8 cellular contexts compared by ENCODE assay signal in the genomic region with DNA sequence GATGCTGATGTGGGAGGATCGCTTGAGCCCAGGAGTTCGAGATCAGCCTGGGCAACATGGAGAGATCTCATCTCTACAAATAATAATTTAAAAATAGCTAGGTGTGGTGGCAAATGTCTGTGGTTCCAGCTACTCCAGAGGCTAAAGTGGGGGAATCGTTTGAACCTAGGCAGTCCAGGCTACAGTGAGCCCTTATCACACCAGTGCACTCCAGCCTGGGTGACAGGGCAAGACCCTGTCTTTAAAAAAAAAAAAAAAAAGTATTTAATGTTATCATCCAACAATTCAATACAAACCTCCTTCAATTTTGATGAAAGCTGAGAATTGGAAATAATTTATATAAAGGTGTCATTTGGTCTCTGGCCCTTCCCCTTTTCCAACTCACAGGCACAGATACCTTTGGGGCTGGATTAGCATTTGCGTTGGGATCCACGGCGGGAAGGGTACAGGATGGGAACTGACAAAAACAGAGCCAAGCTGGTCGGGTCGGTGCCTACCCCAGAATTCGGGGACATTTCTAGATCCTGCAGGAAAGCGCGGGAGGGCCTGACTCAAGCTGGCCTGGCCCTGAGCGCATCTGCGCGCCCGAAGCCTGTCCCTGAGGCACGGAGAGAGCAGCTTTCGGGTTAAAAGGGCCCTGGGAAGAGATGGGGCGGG. TPM values are rescaled to one million over a fixed set of nuclear protein-coding genes. Genes with fewer than 3 reads are reported as not detected.
DNase-seq lines count a peak whose midpoint lies in the region; ATAC-seq and TF ChIP-seq lines count a peak whose summit lies in the region.

No MANE protein-coding gene starts in this region.

- POLR2A ChIA-PET in AG04449 (lab: Yijun Ruan, JAX): no interaction called here

- peak overlapping the region; percentile 78 for H3K9ac ChIP-seq in HUES6 (ENCODE audit: low read length)

- intact Hi-C loops in body of pancreas (cut with DNase I) (loop anchor here (10.0 kb wide), 1 partner anchor 105 kb away; the partner anchor contains the start of gene CYB561), upper lobe of right lung (cut with DNase I) (no loop called here)

- no peaks in the 10 kb centered on the region for H3K9me3 ChIP-seq in HUES6 (ENCODE audit: control insufficient read depth, insufficient read depth, low read depth, low read length)
- H3K9me3 ChIP-seq in body of pancreas: no peaks in the 10 kb centered on the region
- H3K9me3 ChIP-seq in lung (ENCODE audit: control insufficient read depth in 2 of 2, insufficient read depth in 1 of 2, low read length in 1 of 2): no peaks in the 10 kb centered on the region
- H3K9me3 ChIP-seq in upper lobe of right lung: no peaks in the 10 kb centered on the region

- DNase-seq in AG04449 (ENCODE audit: low read depth, low spot score) (no peak), body of pancreas (no peak), lung (ENCODE audit: low spot score) (no peak), upper lobe of right lung (no peak), HT-29 (ENCODE audit: low spot score) (no peak), Ammon's horn (ENCODE audit: low spot score) (no peak)

- peaks cover 11% of the 10 kb centered on the region for H3K4me1 ChIP-seq in HUES6 (ENCODE audit: control insufficient read depth, insufficient read depth, low read length)
- H3K4me1 ChIP-seq in body of pancreas: peaks cover 29% of the 10 kb centered on the region
- peaks cover 6 to 15% of the 10 kb centered on the region in 2 donors for H3K4me1 ChIP-seq in lung (ENCODE audit: control insufficient read depth in 2 of 2, insufficient read depth in 2 of 2, low read length in 2 of 2)
- H3K4me1 ChIP-seq in upper lobe of right lung: peaks cover 30% of the 10 kb centered on the region

- peak overlapping the region; percentile 71 for H3K4me3 ChIP-seq in AG04449 (ENCODE audit: low read depth, low read length)
- H3K4me3 ChIP-seq in HUES6 (ENCODE audit: low read depth, low read length): peak overlapping the region; percentile 91
- peak overlapping the region; percentile 6 to 26 for H3K4me3 ChIP-seq in body of pancreas
- H3K4me3 ChIP-seq in lung: peak overlapping the region; percentile 54
- peak overlapping the region; percentile 99 for H3K4me3 ChIP-seq in upper lobe of right lung

- no peak for TF ChIP-seq CTCF in AG04449 (IDR thresholded peaks at IDR 0.05; ENCODE audit: insufficient read depth, low read length, missing control alignments)
- TF ChIP-seq CTCF in body of pancreas (IDR thresholded peaks at IDR 0.05): no peak
- TF ChIP-seq CTCF in lung (IDR thresholded peaks at IDR 0.05; ENCODE audit: control extremely low read depth, extremely low read depth): no peak
- TF ChIP-seq CTCF in upper lobe of right lung (IDR thresholded peaks at IDR 0.05): no peak

- CTCF ChIA-PET in AG04449 (lab: Yijun Ruan, JAX): interaction anchor here (1.0 to 1.1 kb wide), 2 partner anchors 70 to 117 kb away, joined by 3 to 4 read pairs; no protein-coding TSS in a partner anchor

- H3K27me3 ChIP-seq in HUES6 (ENCODE audit: control insufficient read depth, insufficient read depth, low read length) (no peaks in the 10 kb centered on the region), body of pancreas (no peaks in the 10 kb centered on the region), lung (ENCODE audit: control insufficient read depth, insufficient read depth) (no peaks in the 10 kb centered on the region), upper lobe of right lung (no peaks in the 10 kb centered on the region)

- H3K36me3 ChIP-seq in HUES6 (ENCODE audit: control insufficient read depth, insufficient read depth, low read length) (no peaks in the 10 kb centered on the region), body of pancreas (replicated peaks in 1 of 2; ENCODE audit: insufficient read depth in 1 of 2, low read depth in 2 of 2) (no peaks in the 10 kb centered on the region), lung (ENCODE audit: control insufficient read depth in 2 of 2, insufficient read depth in 2 of 2, low read length in 2 of 2) (no peaks in the 10 kb centered on the region), upper lobe of right lung (no peaks in the 10 kb centered on the region)

- TF ChIP-seq POLR2A in body of pancreas (IDR thresholded peaks at IDR 0.05): no peak

- H3K27ac ChIP-seq in HUES6 (ENCODE audit: low read depth, low read length) (no peak overlapping the region), body of pancreas (peak overlapping the region; percentile 74 to 98 (median 92)), lung (ENCODE audit: low read depth in 1 of 2, low read length in 1 of 2) (peak overlapping the region; percentile 88 to 89), upper lobe of right lung (peak overlapping the region; percentile 88)

- peak; percentile 16 for ATAC-seq in GM19463 (IDR thresholded peaks at IDR 0.05; ENCODE audit: unreplicated experiment)
- ATAC-seq in body of pancreas: no peak
- peak; percentile 6 for ATAC-seq in lung (ENCODE audit: insufficient read depth, low FRiP score)
- no peak for ATAC-seq in upper lobe of right lung

- WGBS in body of pancreas, 2 donors: 18 to 25% methylated on average over 9 to 18 of the region's 18 CpGs
- WGBS in lung, 2 donors: 17% methylated on average over 18 of the region's 18 CpGs

RNA-seq across cellular contexts. Expression of gene DCAF7, which starts 0.9 kb away (rescaled TPM):
- total RNA-seq in body of pancreas: 10 to 100 TPM; 16.8 to 16.9 TPM
- 10 to 100 TPM; 58.7 to 76.6 TPM for total RNA-seq in lung
- polyA plus RNA-seq in lung: 10 to 100 TPM; 21.7 to 29.5 TPM
- 79.9 TPM for total RNA-seq in upper lobe of right lung
- 35.7 and 39.6 TPM in 2 replicates for total RNA-seq in HT-29 (2014; rRNA removed; shearing (Covaris generic))

RNA-seq across cellular contexts. Expression of gene KCNH6, which starts 26.3 kb away (rescaled TPM):
- total RNA-seq in body of pancreas (under 1 TPM in 1 of 2 donors, not detected in 1; 0.78 TPM), lung (1 to 10 TPM in 1 of 2 donors, under 1 TPM in 1; 0.55 to 1.6 TPM), upper lobe of right lung (not detected)
- under 1 TPM; 0.05 to 0.06 TPM for polyA plus RNA-seq in lung
- total RNA-seq in HT-29 (2014; rRNA removed; shearing (Covaris generic)): 0.61 TPM in 1 of 2 replicates, not detected in the other

RNA-seq across cellular contexts. Expression of gene TACO1, which starts 51.3 kb away (rescaled TPM):
- total RNA-seq in body of pancreas: 10 to 100 TPM in 1 of 2 donors, 1 to 10 TPM in 1; 9.3 to 10.5 TPM
- total RNA-seq in lung: 10 to 100 TPM; 11.1 to 20.7 TPM
- polyA plus RNA-seq in lung: 10 to 100 TPM; 16.9 to 18.1 TPM
- total RNA-seq in upper lobe of right lung: 16.1 TPM
- total RNA-seq in HT-29 (2014; rRNA removed; shearing (Covaris generic)): 27.0 and 28.3 TPM in 2 replicates

Comparison
In these comparisons a context has a peak if more than half of its experiments do, and no peak if none do; other contexts are left out.
1. H3K4me3 ChIP-seq: peak in every context shown above with its lines; median percentile 99 in upper lobe of right lung; 91 in HUES6; 71 in AG04449; 54 in lung; 16 in body of pancreas.
2. ATAC-seq: peak in GM19463 (single experiment) and lung (single experiment); none in body of pancreas (single experiment) and upper lobe of right lung (single experiment).